Comparison of ENCODE assay signal across 1 cellular context in genomic region chr19:6516659-6517291, GRCh38.
TF ChIP-seq lines count a peak whose summit lies in the region.

No MANE protein-coding gene starts in this region.

TF ChIP-seq in HepG2, 621 proteins besides CTCF, POLR2A, EP300 and RAD21 (continued from another document and continues in another):
- TF ChIP-seq TBX2 (CRISPR knock-in tag; IDR thresholded peaks at IDR 0.05; ENCODE audit: borderline replicate concordance) (peak; percentile 39; the same call in 1 of the 2 replicates), TEAD2 (CRISPR knock-in tag; IDR thresholded peaks at IDR 0.05) (no peak), IRF1 (CRISPR knock-in tag; IDR thresholded peaks at IDR 0.05; ENCODE audit: low read depth) (no peak), RFX5 (IDR thresholded peaks at IDR 0.05; ENCODE audit: low read depth, low read length) (no peak), HNF1B (CRISPR knock-in tag; IDR thresholded peaks at IDR 0.05) (peak; percentile 81; the same call in 1 of the 2 replicates), KLF11 (CRISPR knock-in tag; IDR thresholded peaks at IDR 0.05) (0 out of 2 replicates have a peak, but pooled peaks have one; percentile 50), LCORL (IDR thresholded peaks at IDR 0.05) (no peak), LCORL (CRISPR knock-in tag; IDR thresholded peaks at IDR 0.05) (no peak), ZSCAN31 (CRISPR knock-in tag; IDR thresholded peaks at IDR 0.05; ENCODE audit: low read depth) (no peak), MEIS2 (CRISPR knock-in tag; IDR thresholded peaks at IDR 0.05) (no peak), SAFB2 (CRISPR knock-in tag; IDR thresholded peaks at IDR 0.05; ENCODE audit: borderline replicate concordance, low read depth) (no peak), SMARCE1 (IDR thresholded peaks at IDR 0.05; ENCODE audit: borderline replicate concordance) (no peak), HOXA9 (CRISPR knock-in tag; IDR thresholded peaks at IDR 0.05; ENCODE audit: borderline replicate concordance) (no peak), ZNF3 (CRISPR knock-in tag; IDR thresholded peaks at IDR 0.05) (no peak), TBP (CRISPR knock-in tag; IDR thresholded peaks at IDR 0.05) (no peak), ZNF891 (CRISPR knock-in tag; IDR thresholded peaks at IDR 0.05) (no peak; the same call in 1 of the 2 replicates), AKAP8 (CRISPR knock-in tag; IDR thresholded peaks at IDR 0.05) (no peak), ZNF562 (CRISPR knock-in tag; IDR thresholded peaks at IDR 0.05; ENCODE audit: borderline replicate concordance) (no peak), ZNF274 (CRISPR knock-in tag; IDR thresholded peaks at IDR 0.05) (peak; percentile 83), CENPT (CRISPR knock-in tag; IDR thresholded peaks at IDR 0.05; ENCODE audit: low read depth) (no peak), CBX5 (CRISPR knock-in tag; IDR thresholded peaks at IDR 0.05; ENCODE audit: borderline replicate concordance) (no peak; the same call in 1 of the 2 replicates), HMGA1 (CRISPR knock-in tag; conservative IDR thresholded peaks at IDR 0.05) (no peak), ELF3 (CRISPR knock-in tag; IDR thresholded peaks at IDR 0.05) (0 out of 2 replicates have a peak, but pooled peaks have one; percentile 31), SNRNP70 (IDR thresholded peaks at IDR 0.05; ENCODE audit: low read depth, low read length) (no peak), ZNF766 (CRISPR knock-in tag; IDR thresholded peaks at IDR 0.05; ENCODE audit: borderline replicate concordance) (no peak), ZNF547 (CRISPR knock-in tag; IDR thresholded peaks at IDR 0.05) (peak; percentile 87), HMGXB4 (CRISPR knock-in tag; IDR thresholded peaks at IDR 0.05; ENCODE audit: borderline replicate concordance in 1 of 2, low read depth in 1 of 2) (peak; percentile 87 to 90), ZNF768 (CRISPR knock-in tag; IDR thresholded peaks at IDR 0.05) (no peak; the same call in 1 of the 2 replicates), SSRP1 (CRISPR knock-in tag; IDR thresholded peaks at IDR 0.05) (no peak), RAD51 (IDR thresholded peaks at IDR 0.05; ENCODE audit: borderline replicate concordance) (no peak), TOPORS (CRISPR knock-in tag; IDR thresholded peaks at IDR 0.05) (no peak)
- TF ChIP-seq, protein P1, sequence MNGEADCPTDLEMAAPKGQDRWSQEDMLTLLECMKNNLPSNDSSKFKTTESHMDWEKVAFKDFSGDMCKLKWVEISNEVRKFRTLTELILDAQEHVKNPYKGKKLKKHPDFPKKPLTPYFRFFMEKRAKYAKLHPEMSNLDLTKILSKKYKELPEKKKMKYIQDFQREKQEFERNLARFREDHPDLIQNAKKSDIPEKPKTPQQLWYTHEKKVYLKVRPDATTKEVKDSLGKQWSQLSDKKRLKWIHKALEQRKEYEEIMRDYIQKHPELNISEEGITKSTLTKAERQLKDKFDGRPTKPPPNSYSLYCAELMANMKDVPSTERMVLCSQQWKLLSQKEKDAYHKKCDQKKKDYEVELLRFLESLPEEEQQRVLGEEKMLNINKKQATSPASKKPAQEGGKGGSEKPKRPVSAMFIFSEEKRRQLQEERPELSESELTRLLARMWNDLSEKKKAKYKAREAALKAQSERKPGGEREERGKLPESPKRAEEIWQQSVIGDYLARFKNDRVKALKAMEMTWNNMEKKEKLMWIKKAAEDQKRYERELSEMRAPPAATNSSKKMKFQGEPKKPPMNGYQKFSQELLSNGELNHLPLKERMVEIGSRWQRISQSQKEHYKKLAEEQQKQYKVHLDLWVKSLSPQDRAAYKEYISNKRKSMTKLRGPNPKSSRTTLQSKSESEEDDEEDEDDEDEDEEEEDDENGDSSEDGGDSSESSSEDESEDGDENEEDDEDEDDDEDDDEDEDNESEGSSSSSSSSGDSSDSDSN (CRISPR knock-in tag; IDR thresholded peaks at IDR 0.05): peak; percentile 68
- TF ChIP-seq, protein P2, sequence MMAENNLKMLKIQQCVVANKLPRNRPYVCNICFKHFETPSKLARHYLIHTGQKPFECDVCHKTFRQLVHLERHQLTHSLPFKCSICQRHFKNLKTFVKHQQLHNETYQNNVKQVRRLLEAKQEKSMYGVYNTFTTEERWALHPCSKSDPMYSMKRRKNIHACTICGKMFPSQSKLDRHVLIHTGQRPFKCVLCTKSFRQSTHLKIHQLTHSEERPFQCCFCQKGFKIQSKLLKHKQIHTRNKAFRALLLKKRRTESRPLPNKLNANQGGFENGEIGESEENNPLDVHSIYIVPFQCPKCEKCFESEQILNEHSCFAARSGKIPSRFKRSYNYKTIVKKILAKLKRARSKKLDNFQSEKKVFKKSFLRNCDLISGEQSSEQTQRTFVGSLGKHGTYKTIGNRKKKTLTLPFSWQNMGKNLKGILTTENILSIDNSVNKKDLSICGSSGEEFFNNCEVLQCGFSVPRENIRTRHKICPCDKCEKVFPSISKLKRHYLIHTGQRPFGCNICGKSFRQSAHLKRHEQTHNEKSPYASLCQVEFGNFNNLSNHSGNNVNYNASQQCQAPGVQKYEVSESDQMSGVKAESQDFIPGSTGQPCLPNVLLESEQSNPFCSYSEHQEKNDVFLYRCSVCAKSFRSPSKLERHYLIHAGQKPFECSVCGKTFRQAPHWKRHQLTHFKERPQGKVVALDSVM (CRISPR knock-in tag; IDR thresholded peaks at IDR 0.05): peak; percentile 62; the same call in 1 of the 2 replicates
- TF ChIP-seq, protein P3, sequence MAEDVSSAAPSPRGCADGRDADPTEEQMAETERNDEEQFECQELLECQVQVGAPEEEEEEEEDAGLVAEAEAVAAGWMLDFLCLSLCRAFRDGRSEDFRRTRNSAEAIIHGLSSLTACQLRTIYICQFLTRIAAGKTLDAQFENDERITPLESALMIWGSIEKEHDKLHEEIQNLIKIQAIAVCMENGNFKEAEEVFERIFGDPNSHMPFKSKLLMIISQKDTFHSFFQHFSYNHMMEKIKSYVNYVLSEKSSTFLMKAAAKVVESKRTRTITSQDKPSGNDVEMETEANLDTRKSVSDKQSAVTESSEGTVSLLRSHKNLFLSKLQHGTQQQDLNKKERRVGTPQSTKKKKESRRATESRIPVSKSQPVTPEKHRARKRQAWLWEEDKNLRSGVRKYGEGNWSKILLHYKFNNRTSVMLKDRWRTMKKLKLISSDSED (CRISPR knock-in tag; IDR thresholded peaks at IDR 0.05): no peak
- TF ChIP-seq, protein P4, sequence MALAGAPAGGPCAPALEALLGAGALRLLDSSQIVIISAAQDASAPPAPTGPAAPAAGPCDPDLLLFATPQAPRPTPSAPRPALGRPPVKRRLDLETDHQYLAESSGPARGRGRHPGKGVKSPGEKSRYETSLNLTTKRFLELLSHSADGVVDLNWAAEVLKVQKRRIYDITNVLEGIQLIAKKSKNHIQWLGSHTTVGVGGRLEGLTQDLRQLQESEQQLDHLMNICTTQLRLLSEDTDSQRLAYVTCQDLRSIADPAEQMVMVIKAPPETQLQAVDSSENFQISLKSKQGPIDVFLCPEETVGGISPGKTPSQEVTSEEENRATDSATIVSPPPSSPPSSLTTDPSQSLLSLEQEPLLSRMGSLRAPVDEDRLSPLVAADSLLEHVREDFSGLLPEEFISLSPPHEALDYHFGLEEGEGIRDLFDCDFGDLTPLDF (CRISPR knock-in tag; IDR thresholded peaks at IDR 0.05): no peak
- TF ChIP-seq, protein P5, sequence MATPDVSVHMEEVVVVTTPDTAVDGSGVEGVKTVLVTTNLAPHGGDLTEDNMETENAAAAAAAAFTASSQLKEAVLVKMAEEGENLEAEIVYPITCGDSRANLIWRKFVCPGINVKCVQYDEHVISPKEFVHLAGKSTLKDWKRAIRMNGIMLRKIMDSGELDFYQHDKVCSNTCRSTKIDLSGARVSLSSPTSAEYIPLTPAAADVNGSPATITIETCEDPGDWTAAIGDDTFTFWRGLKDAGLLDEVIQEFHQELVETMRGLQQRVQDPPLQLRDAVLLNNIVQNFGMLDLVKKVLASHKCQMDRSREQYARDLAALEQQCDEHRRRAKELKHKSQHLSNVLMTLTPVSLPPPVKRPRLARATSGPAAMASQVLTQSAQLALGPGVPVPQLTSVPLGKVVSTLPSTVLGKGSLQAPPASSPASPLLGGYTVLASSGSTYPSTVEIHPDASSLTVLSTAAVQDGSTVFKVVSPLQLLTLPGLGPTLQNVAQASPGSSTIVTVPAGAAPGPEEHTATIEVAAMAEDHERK (CRISPR knock-in tag; IDR thresholded peaks at IDR 0.05; ENCODE audit: low read depth): no peak
- TF ChIP-seq, protein P6, sequence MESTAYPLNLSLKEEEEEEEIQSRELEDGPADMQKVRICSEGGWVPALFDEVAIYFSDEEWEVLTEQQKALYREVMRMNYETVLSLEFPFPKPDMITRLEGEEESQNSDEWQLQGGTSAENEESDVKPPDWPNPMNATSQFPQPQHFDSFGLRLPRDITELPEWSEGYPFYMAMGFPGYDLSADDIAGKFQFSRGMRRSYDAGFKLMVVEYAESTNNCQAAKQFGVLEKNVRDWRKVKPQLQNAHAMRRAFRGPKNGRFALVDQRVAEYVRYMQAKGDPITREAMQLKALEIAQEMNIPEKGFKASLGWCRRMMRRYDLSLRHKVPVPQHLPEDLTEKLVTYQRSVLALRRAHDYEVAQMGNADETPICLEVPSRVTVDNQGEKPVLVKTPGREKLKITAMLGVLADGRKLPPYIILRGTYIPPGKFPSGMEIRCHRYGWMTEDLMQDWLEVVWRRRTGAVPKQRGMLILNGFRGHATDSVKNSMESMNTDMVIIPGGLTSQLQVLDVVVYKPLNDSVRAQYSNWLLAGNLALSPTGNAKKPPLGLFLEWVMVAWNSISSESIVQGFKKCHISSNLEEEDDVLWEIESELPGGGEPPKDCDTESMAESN (CRISPR knock-in tag; conservative IDR thresholded peaks at IDR 0.05): no peak
- TF ChIP-seq, protein P7, sequence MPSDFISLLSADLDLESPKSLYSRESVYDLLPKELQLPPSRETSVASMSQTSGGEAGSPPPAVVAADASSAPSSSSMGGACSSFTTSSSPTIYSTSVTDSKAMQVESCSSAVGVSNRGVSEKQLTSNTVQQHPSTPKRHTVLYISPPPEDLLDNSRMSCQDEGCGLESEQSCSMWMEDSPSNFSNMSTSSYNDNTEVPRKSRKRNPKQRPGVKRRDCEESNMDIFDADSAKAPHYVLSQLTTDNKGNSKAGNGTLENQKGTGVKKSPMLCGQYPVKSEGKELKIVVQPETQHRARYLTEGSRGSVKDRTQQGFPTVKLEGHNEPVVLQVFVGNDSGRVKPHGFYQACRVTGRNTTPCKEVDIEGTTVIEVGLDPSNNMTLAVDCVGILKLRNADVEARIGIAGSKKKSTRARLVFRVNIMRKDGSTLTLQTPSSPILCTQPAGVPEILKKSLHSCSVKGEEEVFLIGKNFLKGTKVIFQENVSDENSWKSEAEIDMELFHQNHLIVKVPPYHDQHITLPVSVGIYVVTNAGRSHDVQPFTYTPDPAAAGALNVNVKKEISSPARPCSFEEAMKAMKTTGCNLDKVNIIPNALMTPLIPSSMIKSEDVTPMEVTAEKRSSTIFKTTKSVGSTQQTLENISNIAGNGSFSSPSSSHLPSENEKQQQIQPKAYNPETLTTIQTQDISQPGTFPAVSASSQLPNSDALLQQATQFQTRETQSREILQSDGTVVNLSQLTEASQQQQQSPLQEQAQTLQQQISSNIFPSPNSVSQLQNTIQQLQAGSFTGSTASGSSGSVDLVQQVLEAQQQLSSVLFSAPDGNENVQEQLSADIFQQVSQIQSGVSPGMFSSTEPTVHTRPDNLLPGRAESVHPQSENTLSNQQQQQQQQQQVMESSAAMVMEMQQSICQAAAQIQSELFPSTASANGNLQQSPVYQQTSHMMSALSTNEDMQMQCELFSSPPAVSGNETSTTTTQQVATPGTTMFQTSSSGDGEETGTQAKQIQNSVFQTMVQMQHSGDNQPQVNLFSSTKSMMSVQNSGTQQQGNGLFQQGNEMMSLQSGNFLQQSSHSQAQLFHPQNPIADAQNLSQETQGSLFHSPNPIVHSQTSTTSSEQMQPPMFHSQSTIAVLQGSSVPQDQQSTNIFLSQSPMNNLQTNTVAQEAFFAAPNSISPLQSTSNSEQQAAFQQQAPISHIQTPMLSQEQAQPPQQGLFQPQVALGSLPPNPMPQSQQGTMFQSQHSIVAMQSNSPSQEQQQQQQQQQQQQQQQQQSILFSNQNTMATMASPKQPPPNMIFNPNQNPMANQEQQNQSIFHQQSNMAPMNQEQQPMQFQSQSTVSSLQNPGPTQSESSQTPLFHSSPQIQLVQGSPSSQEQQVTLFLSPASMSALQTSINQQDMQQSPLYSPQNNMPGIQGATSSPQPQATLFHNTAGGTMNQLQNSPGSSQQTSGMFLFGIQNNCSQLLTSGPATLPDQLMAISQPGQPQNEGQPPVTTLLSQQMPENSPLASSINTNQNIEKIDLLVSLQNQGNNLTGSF (CRISPR knock-in tag; IDR thresholded peaks at IDR 0.05): no peak
- TF ChIP-seq, protein P8, sequence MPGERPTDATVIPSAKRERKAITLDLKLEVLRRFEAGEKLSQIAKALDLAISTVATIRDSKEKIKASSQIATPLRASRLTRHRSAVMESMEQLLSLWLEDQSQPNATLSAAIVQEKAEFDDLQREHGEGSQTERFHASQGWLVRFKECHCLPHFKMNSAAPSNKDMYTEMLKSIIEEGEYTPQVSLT (CRISPR knock-in tag; IDR thresholded peaks at IDR 0.05; ENCODE audit: borderline replicate concordance, low read depth): no peak
